Comparison of ENCODE assay signal across 8 cellular contexts in genomic region chr3:11600501-11601282, GRCh38. TPM values are rescaled to one million over a fixed set of nuclear protein-coding genes. Genes with fewer than 3 reads are reported as not detected.
DNase-seq lines count a peak whose midpoint lies in the region; ATAC-seq and TF ChIP-seq lines count a peak whose summit lies in the region.

No MANE protein-coding gene starts in this region.

- no peaks in the 10 kb centered on the region for H3K27me3 ChIP-seq in iPS-20b (ENCODE audit: insufficient read depth, low read length)

- H3K4me3 Mint-ChIP-seq in brain: peak overlapping the region in 4 of 5 experiments; percentile 3 to 61 (median 34)

- H3K36me3 ChIP-seq in iPS-20b (ENCODE audit: insufficient read depth, low read depth, low read length): peaks cover 24% of the 10 kb centered on the region

- 0 out of 2 replicates have a peak, but pooled peaks cover 4% of the 10 kb centered on the region for H3K9me3 ChIP-seq in iPS-20b (ENCODE audit: insufficient read depth, low read depth, low read length)

- peaks cover 74% of the 10 kb centered on the region for H3K4me1 Mint-ChIP-seq in brain

- H3K36me3 Mint-ChIP-seq in brain: peaks cover 67% of the 10 kb centered on the region

- H3K27ac Mint-ChIP-seq in brain: peak overlapping the region; percentile 51 to 97 (median 93)

- DNase-seq in HT-29 (ENCODE audit: low spot score): peak; percentile 71
- no peak for DNase-seq in NK-92 treated with Interleukin-12 subunit alpha and Interleukin-12 subunit beta, amount 100 ng/mL, for 24 hours (lab: John Stamatoyannopoulos, UW)
- DNase-seq in stimulated activated CD4-positive, alpha-beta T cell treated with anti-CD3 and anti-CD28 coated beads, Interleukin-1b, Interleukin-23, amount 100 ng/mL, for 48 hours: no peak
- DNase-seq in cerebellum (ENCODE audit: low spot score): no peak

- H3K27ac ChIP-seq in iPS-20b (ENCODE audit: low read length) (peak overlapping the region; percentile 62), skin epidermis (peak overlapping the region in 17 of 21 experiments; percentile 4 to 85 (median 65))

- H3K4me3 ChIP-seq in iPS-20b (ENCODE audit: low read length): no peak overlapping the region
- H3K4me3 ChIP-seq in skin epidermis: no peak overlapping the region

- ATAC-seq in HG03135 (IDR thresholded peaks at IDR 0.05; ENCODE audit: unreplicated experiment): no peak

- peaks cover 4% of the 10 kb centered on the region for H3K27me3 Mint-ChIP-seq in brain

- H3K4me1 ChIP-seq in iPS-20b (ENCODE audit: insufficient read depth, low read length): peaks cover 45% of the 10 kb centered on the region

- H3K9ac ChIP-seq in iPS-20b (ENCODE audit: low read depth, low read length): peak overlapping the region; percentile 61

- peaks cover 0 to 15% (median 0%) of the 10 kb centered on the region in 5 experiments for H3K9me3 Mint-ChIP-seq in brain

- no peak for TF ChIP-seq CTCF in brain (conservative IDR thresholded peaks at IDR 0.05)

RNA-seq across cellular contexts. Expression of gene VGLL4, which starts 43.0 kb away (rescaled TPM):
- total RNA-seq in HT-29 (2014; rRNA removed; shearing (Covaris generic)): 25.1 and 28.4 TPM in 2 replicates
- polyA plus RNA-seq in brain (ENCODE audit: insufficient read depth, low read depth, low replicate concordance): 32.4 TPM
- 78.3 TPM for total RNA-seq in cerebellum
